ENCODE assay signal across 27 cellular contexts in genomic region chr6:137743493-137743892, GRCh38.
DNase-seq lines count a peak whose midpoint lies in the region; ATAC-seq and TF ChIP-seq lines count a peak whose summit lies in the region.
"Had no signal": no experiment of that assay in that cellular context is flagged by ENCODE, and none has a peak within 500 bp of the region (broad histone marks: within the 10 kb centered on the region; RNA-seq: fewer than 3 reads in every experiment).

No MANE protein-coding gene starts in this region.

- peaks cover 4% of the 10 kb centered on the region for H3K9me3 Mint-ChIP-seq in activated naive CD8-positive, alpha-beta T cell treated with anti-CD3 and anti-CD28 coated beads, Interleukin-2, amount 50 U/mL, for 24 hours
- no peaks in the 10 kb centered on the region for H3K9me3 Mint-ChIP-seq in activated naive CD8-positive, alpha-beta T cell treated with anti-CD3 and anti-CD28 coated beads for 36 hours
- no peaks in the 10 kb centered on the region for H3K9me3 Mint-ChIP-seq in activated T-helper 17 cell treated with anti-CD3 and anti-CD28 coated beads, Interleukin-2, amount 50 U/mL, for 72 hours
- H3K9me3 Mint-ChIP-seq: dendritic cell treated with granulocyte-macrophage colony-stimulating factor and Interleukin-4, amounts not matched to agents 40 ng/mL and 50 ng/mL, for 4 days had no signal

- peak; percentile 47 for ATAC-seq in activated naive CD8-positive, alpha-beta T cell treated with anti-CD3 and anti-CD28 coated beads, Interleukin-2, amount 50 U/mL, for 24 hours
- ATAC-seq in activated T-helper 17 cell treated with anti-CD3 and anti-CD28 coated beads, Interleukin-2, amount 50 U/mL, for 72 hours (replicated peaks) = peak; percentile 64
- ATAC-seq in GM21576 (IDR thresholded peaks at IDR 0.05; ENCODE audit: unreplicated experiment) = no peak
- ATAC-seq: gastroesophageal sphincter, GM12878, left lobe of liver, Panc1 had no signal

- H3K36me3 Mint-ChIP-seq in activated naive CD8-positive, alpha-beta T cell treated with anti-CD3 and anti-CD28 coated beads, Interleukin-2, amount 50 U/mL, for 24 hours (ENCODE audit: low read depth) = no peaks in the 10 kb centered on the region
- H3K36me3 Mint-ChIP-seq in activated naive CD8-positive, alpha-beta T cell treated with anti-CD3 and anti-CD28 coated beads for 36 hours = no peaks in the 10 kb centered on the region
- H3K36me3 Mint-ChIP-seq in activated T-helper 17 cell treated with anti-CD3 and anti-CD28 coated beads, Interleukin-2, amount 50 U/mL, for 72 hours (ENCODE audit: low read depth) = no peaks in the 10 kb centered on the region
- H3K36me3 Mint-ChIP-seq: CD4-positive, CD25-positive, alpha-beta regulatory T cell; memory B cell had no signal

- H3K27ac ChIP-seq in neutrophil = peak overlapping the region; percentile 5
- H3K27ac ChIP-seq: adrenal gland, gastroesophageal sphincter, thoracic aorta, vagina had no signal

- H3K27me3 ChIP-seq in neutrophil = no peaks in the 10 kb centered on the region
- H3K27me3 ChIP-seq: adrenal gland, gastroesophageal sphincter, vagina had no signal

- H3K9me3 ChIP-seq in neutrophil = no peaks in the 10 kb centered on the region
- H3K9me3 ChIP-seq: adrenal gland, gastroesophageal sphincter, thoracic aorta, vagina had no signal

- H3K36me3 ChIP-seq in neutrophil = no peaks in the 10 kb centered on the region
- H3K36me3 ChIP-seq: adrenal gland, gastroesophageal sphincter, thoracic aorta, vagina had no signal

- no peak for TF ChIP-seq CTCF in neutrophil (IDR thresholded peaks at IDR 0.05)
- no peak for TF ChIP-seq CTCF in GM20000 (IDR thresholded peaks at IDR 0.05; ENCODE audit: extremely low read depth, missing control alignments)

- no peaks in the 10 kb centered on the region for H3K27me3 Mint-ChIP-seq in activated naive CD8-positive, alpha-beta T cell treated with anti-CD3 and anti-CD28 coated beads, Interleukin-2, amount 50 U/mL, for 24 hours
- no peaks in the 10 kb centered on the region for H3K27me3 Mint-ChIP-seq in activated naive CD8-positive, alpha-beta T cell treated with anti-CD3 and anti-CD28 coated beads for 36 hours
- H3K27me3 Mint-ChIP-seq in activated T-helper 17 cell treated with anti-CD3 and anti-CD28 coated beads, Interleukin-2, amount 50 U/mL, for 72 hours = no peaks in the 10 kb centered on the region
- H3K27me3 Mint-ChIP-seq: CD4-positive, CD25-positive, alpha-beta regulatory T cell had no signal

- H3K4me1 ChIP-seq in neutrophil (ENCODE audit: control insufficient read depth in 1 of 2, insufficient read depth in 1 of 2, low read depth in 1 of 2, low read length in 1 of 2) = peaks cover 8 to 9% of the 10 kb centered on the region in 2 experiments
- H3K4me1 ChIP-seq: gastroesophageal sphincter, vagina had no signal

- H3K4me3 Mint-ChIP-seq in activated naive CD8-positive, alpha-beta T cell treated with anti-CD3 and anti-CD28 coated beads, Interleukin-2, amount 50 U/mL, for 24 hours = no peak overlapping the region
- H3K4me3 Mint-ChIP-seq in activated naive CD8-positive, alpha-beta T cell treated with anti-CD3 and anti-CD28 coated beads for 36 hours = no peak overlapping the region
- no peak overlapping the region for H3K4me3 Mint-ChIP-seq in activated T-helper 17 cell treated with anti-CD3 and anti-CD28 coated beads, Interleukin-2, amount 50 U/mL, for 72 hours
- H3K4me3 Mint-ChIP-seq: CD4-positive, CD25-positive, alpha-beta regulatory T cell; dendritic cell treated with granulocyte-macrophage colony-stimulating factor and Interleukin-4, amounts not matched to agents 40 ng/mL and 50 ng/mL, for 4 days; memory B cell; nephron progenitor cell had no signal

- no peak overlapping the region for H3K27ac Mint-ChIP-seq in activated naive CD8-positive, alpha-beta T cell treated with anti-CD3 and anti-CD28 coated beads, Interleukin-2, amount 50 U/mL, for 24 hours
- no peak overlapping the region for H3K27ac Mint-ChIP-seq in activated naive CD8-positive, alpha-beta T cell treated with anti-CD3 and anti-CD28 coated beads for 36 hours
- no peak overlapping the region for H3K27ac Mint-ChIP-seq in activated T-helper 17 cell treated with anti-CD3 and anti-CD28 coated beads, Interleukin-2, amount 50 U/mL, for 72 hours
- H3K27ac Mint-ChIP-seq: CD4-positive, CD25-positive, alpha-beta regulatory T cell; dendritic cell treated with granulocyte-macrophage colony-stimulating factor and Interleukin-4, amounts not matched to agents 40 ng/mL and 50 ng/mL, for 4 days; memory B cell; nephron progenitor cell had no signal

- H3K4me1 Mint-ChIP-seq in activated naive CD8-positive, alpha-beta T cell treated with anti-CD3 and anti-CD28 coated beads, Interleukin-2, amount 50 U/mL, for 24 hours = peaks cover 30% of the 10 kb centered on the region
- peaks cover 8% of the 10 kb centered on the region for H3K4me1 Mint-ChIP-seq in activated naive CD8-positive, alpha-beta T cell treated with anti-CD3 and anti-CD28 coated beads for 36 hours
- peaks cover 10% of the 10 kb centered on the region for H3K4me1 Mint-ChIP-seq in activated T-helper 17 cell treated with anti-CD3 and anti-CD28 coated beads, Interleukin-2, amount 50 U/mL, for 72 hours

- H3K4me3 ChIP-seq in neutrophil (ENCODE audit: low read depth in 1 of 2, low read length in 1 of 2) = no peak overlapping the region
- H3K4me3 ChIP-seq: adrenal gland, gastroesophageal sphincter, GM12878, thoracic aorta, vagina had no signal

- no peak for DNase-seq in activated naive CD8-positive, alpha-beta T cell treated with anti-CD3 and anti-CD28 coated beads, Interleukin-2, amount 50 U/mL, for 24 hours
- no peak for DNase-seq in activated naive CD8-positive, alpha-beta T cell treated with anti-CD3 and anti-CD28 coated beads for 36 hours
- DNase-seq in M059J (ENCODE audit: low read depth) = peak; percentile 78
- no peak for DNase-seq in GM20000 (ENCODE audit: low spot score)
- no peak for DNase-seq in NCI-H146 (lab: John Stamatoyannopoulos, UW)
- DNase-seq: activated CD8-positive, alpha-beta memory T cell treated with anti-CD3 and anti-CD28 coated beads, Interleukin-2, amount 50 U/mL, for 4 hours; activated naive CD4-positive, alpha-beta T cell treated with Interleukin-2 at 50 U/mL for 16 hours; AML-193; CD4-positive, CD25-positive, alpha-beta regulatory T cell; hippocampal formation; NCI-H2107; NCI-H345; nephron progenitor cell; SHP77; stimulated activated naive CD4-positive, alpha-beta T cell treated with Interleukin-2 at 50 U/mL for 16 hours had no signal
